1 cellular context compared by ENCODE assay signal in the genomic region with DNA sequence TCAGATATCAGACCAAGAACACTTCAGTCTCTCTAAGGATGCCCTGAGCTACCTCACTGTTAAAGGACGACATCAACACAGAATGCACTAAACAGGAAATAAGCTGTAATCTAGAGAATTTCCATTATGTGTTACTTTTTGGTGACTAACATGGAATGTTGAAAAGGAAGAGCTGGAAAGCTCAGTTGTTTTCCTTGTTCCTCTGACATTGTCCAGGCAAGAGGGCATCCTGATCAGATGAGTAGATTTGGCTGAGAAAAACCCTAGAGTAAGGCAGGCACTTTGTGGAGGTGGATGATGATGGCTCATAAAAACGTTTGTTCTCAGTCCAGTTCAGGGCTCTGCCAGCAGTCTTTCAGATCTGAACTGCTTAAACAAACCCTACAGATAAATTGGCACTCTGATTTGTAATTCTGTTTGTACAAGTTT.
TF ChIP-seq lines count a peak whose summit lies in the region.

No MANE protein-coding gene starts in this region.

TF ChIP-seq in SK-N-SH treated with all-trans-retinoic acid at 6 μM for 48 hours, 23 proteins besides CTCF, POLR2A, EP300 and RAD21:
- TF ChIP-seq OSR1 (CRISPR knock-in tag; IDR thresholded peaks at IDR 0.05) (no peak), PPARA (CRISPR knock-in tag; IDR thresholded peaks at IDR 0.05; ENCODE audit: borderline replicate concordance) (no peak), ZFP30 (CRISPR knock-in tag; IDR thresholded peaks at IDR 0.05) (no peak), TOX (CRISPR knock-in tag; IDR thresholded peaks at IDR 0.05; ENCODE audit: borderline replicate concordance) (no peak), ZFP3 (CRISPR knock-in tag; IDR thresholded peaks at IDR 0.05) (no peak), TCF4 (CRISPR knock-in tag; IDR thresholded peaks at IDR 0.05; ENCODE audit: borderline replicate concordance) (0 out of 2 replicates have a peak, but pooled peaks have one; percentile 31), ARNTL (CRISPR knock-in tag; IDR thresholded peaks at IDR 0.05; ENCODE audit: borderline replicate concordance, low read depth) (no peak), ESRRG (CRISPR knock-in tag; IDR thresholded peaks at IDR 0.05) (no peak; the same call in 1 of the 2 replicates), CSDC2 (CRISPR knock-in tag; IDR thresholded peaks at IDR 0.05) (no peak), ZNF565 (CRISPR knock-in tag; conservative IDR thresholded peaks at IDR 0.05; ENCODE audit: low read depth) (no peak), GLIS3 (CRISPR knock-in tag; IDR thresholded peaks at IDR 0.05) (no peak), ZNF70 (CRISPR knock-in tag; IDR thresholded peaks at IDR 0.05) (peak; percentile 95), ISL1 (CRISPR knock-in tag; IDR thresholded peaks at IDR 0.05) (peak; percentile 83), SNAI2 (CRISPR knock-in tag; IDR thresholded peaks at IDR 0.05) (no peak; the same call in 1 of the 2 replicates), RARB (CRISPR knock-in tag; IDR thresholded peaks at IDR 0.05) (no peak)
- TF ChIP-seq, protein P1, sequence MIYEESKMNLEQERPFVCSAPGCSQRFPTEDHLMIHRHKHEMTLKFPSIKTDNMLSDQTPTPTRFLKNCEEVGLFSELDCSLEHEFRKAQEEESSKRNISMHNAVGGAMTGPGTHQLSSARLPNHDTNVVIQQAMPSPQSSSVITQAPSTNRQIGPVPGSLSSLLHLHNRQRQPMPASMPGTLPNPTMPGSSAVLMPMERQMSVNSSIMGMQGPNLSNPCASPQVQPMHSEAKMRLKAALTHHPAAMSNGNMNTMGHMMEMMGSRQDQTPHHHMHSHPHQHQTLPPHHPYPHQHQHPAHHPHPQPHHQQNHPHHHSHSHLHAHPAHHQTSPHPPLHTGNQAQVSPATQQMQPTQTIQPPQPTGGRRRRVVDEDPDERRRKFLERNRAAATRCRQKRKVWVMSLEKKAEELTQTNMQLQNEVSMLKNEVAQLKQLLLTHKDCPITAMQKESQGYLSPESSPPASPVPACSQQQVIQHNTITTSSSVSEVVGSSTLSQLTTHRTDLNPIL (CRISPR knock-in tag; IDR thresholded peaks at IDR 0.05; ENCODE audit: low read depth) = no peak
- TF ChIP-seq, protein P2, sequence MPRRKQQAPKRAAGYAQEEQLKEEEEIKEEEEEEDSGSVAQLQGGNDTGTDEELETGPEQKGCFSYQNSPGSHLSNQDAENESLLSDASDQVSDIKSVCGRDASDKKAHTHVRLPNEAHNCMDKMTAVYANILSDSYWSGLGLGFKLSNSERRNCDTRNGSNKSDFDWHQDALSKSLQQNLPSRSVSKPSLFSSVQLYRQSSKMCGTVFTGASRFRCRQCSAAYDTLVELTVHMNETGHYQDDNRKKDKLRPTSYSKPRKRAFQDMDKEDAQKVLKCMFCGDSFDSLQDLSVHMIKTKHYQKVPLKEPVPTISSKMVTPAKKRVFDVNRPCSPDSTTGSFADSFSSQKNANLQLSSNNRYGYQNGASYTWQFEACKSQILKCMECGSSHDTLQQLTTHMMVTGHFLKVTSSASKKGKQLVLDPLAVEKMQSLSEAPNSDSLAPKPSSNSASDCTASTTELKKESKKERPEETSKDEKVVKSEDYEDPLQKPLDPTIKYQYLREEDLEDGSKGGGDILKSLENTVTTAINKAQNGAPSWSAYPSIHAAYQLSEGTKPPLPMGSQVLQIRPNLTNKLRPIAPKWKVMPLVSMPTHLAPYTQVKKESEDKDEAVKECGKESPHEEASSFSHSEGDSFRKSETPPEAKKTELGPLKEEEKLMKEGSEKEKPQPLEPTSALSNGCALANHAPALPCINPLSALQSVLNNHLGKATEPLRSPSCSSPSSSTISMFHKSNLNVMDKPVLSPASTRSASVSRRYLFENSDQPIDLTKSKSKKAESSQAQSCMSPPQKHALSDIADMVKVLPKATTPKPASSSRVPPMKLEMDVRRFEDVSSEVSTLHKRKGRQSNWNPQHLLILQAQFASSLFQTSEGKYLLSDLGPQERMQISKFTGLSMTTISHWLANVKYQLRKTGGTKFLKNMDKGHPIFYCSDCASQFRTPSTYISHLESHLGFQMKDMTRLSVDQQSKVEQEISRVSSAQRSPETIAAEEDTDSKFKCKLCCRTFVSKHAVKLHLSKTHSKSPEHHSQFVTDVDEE (CRISPR knock-in tag; IDR thresholded peaks at IDR 0.05) = no peak
- TF ChIP-seq, protein P3, sequence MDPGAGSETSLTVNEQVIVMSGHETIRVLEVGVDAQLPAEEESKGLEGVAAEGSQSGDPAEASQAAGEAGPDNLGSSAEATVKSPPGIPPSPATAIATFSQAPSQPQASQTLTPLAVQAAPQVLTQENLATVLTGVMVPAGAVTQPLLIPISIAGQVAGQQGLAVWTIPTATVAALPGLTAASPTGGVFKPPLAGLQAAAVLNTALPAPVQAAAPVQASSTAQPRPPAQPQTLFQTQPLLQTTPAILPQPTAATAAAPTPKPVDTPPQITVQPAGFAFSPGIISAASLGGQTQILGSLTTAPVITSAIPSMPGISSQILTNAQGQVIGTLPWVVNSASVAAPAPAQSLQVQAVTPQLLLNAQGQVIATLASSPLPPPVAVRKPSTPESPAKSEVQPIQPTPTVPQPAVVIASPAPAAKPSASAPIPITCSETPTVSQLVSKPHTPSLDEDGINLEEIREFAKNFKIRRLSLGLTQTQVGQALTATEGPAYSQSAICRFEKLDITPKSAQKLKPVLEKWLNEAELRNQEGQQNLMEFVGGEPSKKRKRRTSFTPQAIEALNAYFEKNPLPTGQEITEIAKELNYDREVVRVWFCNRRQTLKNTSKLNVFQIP (CRISPR knock-in tag; IDR thresholded peaks at IDR 0.05; ENCODE audit: borderline replicate concordance, low read depth) = no peak
